12 cellular contexts compared by ENCODE assay signal in genomic region chr3:108301695-108302404, GRCh38. TPM values are rescaled to one million over a fixed set of nuclear protein-coding genes. Genes with fewer than 3 reads are reported as not detected.
DNase-seq lines count a peak whose midpoint lies in the region; ATAC-seq and TF ChIP-seq lines count a peak whose summit lies in the region.
"Had no signal": no experiment of that assay in that cellular context is flagged by ENCODE, and none has a peak within 500 bp of the region (broad histone marks: within the 10 kb centered on the region; RNA-seq: fewer than 3 reads in every experiment).

No MANE protein-coding gene starts in this region.

- intact Hi-C loops in natural killer cell (cut with micrococcal nuclease) = no loop called here
- intact Hi-C loops in activated T-helper 1 cell treated with anti-CD3 and anti-CD28 coated beads, Interleukin-12 subunit alpha, Interleukin-12 subunit beta, Interleukin-2, Interleukin-4 antibody, amounts not matched to agents 30 ng/mL and 10 ng/mL and 1 ng/mL, durations not matched to agents 14 hours and 24 hours and 36 hours (cut with micrococcal nuclease) = loop anchor here (1.0 to 2.0 kb wide), 3 partner anchors 9 to 27 kb away; no protein-coding TSS in a partner anchor

- peaks cover 4 to 15% of the 10 kb centered on the region in 2 donors for H3K4me1 Mint-ChIP-seq in natural killer cell treated with Interleukin-12 subunit alpha and Interleukin-12 subunit beta and Interleukin-15 and Interleukin-18, amount 100 ng/mL, for 72 hours (ENCODE audit: low read depth in 2 of 2)
- no peaks in the 10 kb centered on the region for H3K4me1 Mint-ChIP-seq in natural killer cell
- H3K4me1 Mint-ChIP-seq in activated T-helper 1 cell treated with anti-CD3 and anti-CD28 coated beads, Interleukin-12 subunit alpha, Interleukin-12 subunit beta, Interleukin-2, Interleukin-4 antibody, amounts not matched to agents 30 ng/mL and 10 ng/mL and 1 ng/mL, durations not matched to agents 14 hours and 24 hours and 36 hours (ENCODE audit: low read depth) = peaks cover 60% of the 10 kb centered on the region
- peaks cover 54% of the 10 kb centered on the region for H3K4me1 Mint-ChIP-seq in stimulated activated naive CD8-positive, alpha-beta T cell treated with anti-CD3 and anti-CD28 coated beads, Interleukin-15, Interleukin-2, amounts not matched to agents 100 ng/mL and 50 ng/mL, for 24 hours (ENCODE audit: low read depth)

- TF ChIP-seq CTCF in natural killer cell (IDR thresholded peaks at IDR 0.05) = no peak

- ATAC-seq in natural killer cell treated with Interleukin-12 subunit alpha and Interleukin-12 subunit beta and Interleukin-15 and Interleukin-18, amount 100 ng/mL, for 72 hours = peak in 1 of 2 donors; percentile 64
- ATAC-seq in natural killer cell = no peak
- ATAC-seq in HG03280 (IDR thresholded peaks at IDR 0.05; ENCODE audit: unreplicated experiment) = peak; percentile 56
- ATAC-seq in HG03175 (IDR thresholded peaks at IDR 0.05; ENCODE audit: unreplicated experiment) = no peak

- peak overlapping the region; percentile 48 for H3K4me3 Mint-ChIP-seq in natural killer cell treated with Interleukin-12 subunit alpha and Interleukin-12 subunit beta and Interleukin-15 and Interleukin-18, amount 100 ng/mL, for 72 hours
- H3K4me3 Mint-ChIP-seq in natural killer cell = no peak overlapping the region
- peak overlapping the region; percentile 67 for H3K4me3 Mint-ChIP-seq in activated T-helper 1 cell treated with anti-CD3 and anti-CD28 coated beads, Interleukin-12 subunit alpha, Interleukin-12 subunit beta, Interleukin-2, Interleukin-4 antibody, amounts not matched to agents 30 ng/mL and 10 ng/mL and 1 ng/mL, durations not matched to agents 14 hours and 24 hours and 36 hours
- peak overlapping the region; percentile 59 for H3K4me3 Mint-ChIP-seq in stimulated activated naive CD8-positive, alpha-beta T cell treated with anti-CD3 and anti-CD28 coated beads, Interleukin-15, Interleukin-2, amounts not matched to agents 100 ng/mL and 50 ng/mL, for 24 hours

- no peaks in the 10 kb centered on the region for H3K9me3 Mint-ChIP-seq in natural killer cell treated with Interleukin-12 subunit alpha and Interleukin-12 subunit beta and Interleukin-15 and Interleukin-18, amount 100 ng/mL, for 72 hours
- H3K9me3 Mint-ChIP-seq in natural killer cell = no peaks in the 10 kb centered on the region
- no peaks in the 10 kb centered on the region for H3K9me3 Mint-ChIP-seq in activated T-helper 1 cell treated with anti-CD3 and anti-CD28 coated beads, Interleukin-12 subunit alpha, Interleukin-12 subunit beta, Interleukin-2, Interleukin-4 antibody, amounts not matched to agents 30 ng/mL and 10 ng/mL and 1 ng/mL, durations not matched to agents 14 hours and 24 hours and 36 hours
- H3K9me3 Mint-ChIP-seq in stimulated activated naive CD8-positive, alpha-beta T cell treated with anti-CD3 and anti-CD28 coated beads, Interleukin-15, Interleukin-2, amounts not matched to agents 100 ng/mL and 50 ng/mL, for 24 hours = no peaks in the 10 kb centered on the region

- H3K36me3 Mint-ChIP-seq in natural killer cell treated with Interleukin-12 subunit alpha and Interleukin-12 subunit beta and Interleukin-15 and Interleukin-18, amount 100 ng/mL, for 72 hours = no peaks in the 10 kb centered on the region
- no peaks in the 10 kb centered on the region for H3K36me3 Mint-ChIP-seq in natural killer cell
- peaks cover 3% of the 10 kb centered on the region for H3K36me3 Mint-ChIP-seq in activated T-helper 1 cell treated with anti-CD3 and anti-CD28 coated beads, Interleukin-12 subunit alpha, Interleukin-12 subunit beta, Interleukin-2, Interleukin-4 antibody, amounts not matched to agents 30 ng/mL and 10 ng/mL and 1 ng/mL, durations not matched to agents 14 hours and 24 hours and 36 hours (ENCODE audit: low read depth)
- H3K36me3 Mint-ChIP-seq in stimulated activated naive CD8-positive, alpha-beta T cell treated with anti-CD3 and anti-CD28 coated beads, Interleukin-15, Interleukin-2, amounts not matched to agents 100 ng/mL and 50 ng/mL, for 24 hours (ENCODE audit: low read depth) = no peaks in the 10 kb centered on the region

- H3K27me3 Mint-ChIP-seq in natural killer cell treated with Interleukin-12 subunit alpha and Interleukin-12 subunit beta and Interleukin-15 and Interleukin-18, amount 100 ng/mL, for 72 hours = peaks cover 13 to 22% of the 10 kb centered on the region in 2 donors
- peaks cover 7 to 13% of the 10 kb centered on the region in 2 donors for H3K27me3 Mint-ChIP-seq in natural killer cell (ENCODE audit: low read depth in 2 of 2)
- no peaks in the 10 kb centered on the region for H3K27me3 Mint-ChIP-seq in activated T-helper 1 cell treated with anti-CD3 and anti-CD28 coated beads, Interleukin-12 subunit alpha, Interleukin-12 subunit beta, Interleukin-2, Interleukin-4 antibody, amounts not matched to agents 30 ng/mL and 10 ng/mL and 1 ng/mL, durations not matched to agents 14 hours and 24 hours and 36 hours (ENCODE audit: insufficient read depth)
- no peaks in the 10 kb centered on the region for H3K27me3 Mint-ChIP-seq in stimulated activated naive CD8-positive, alpha-beta T cell treated with anti-CD3 and anti-CD28 coated beads, Interleukin-15, Interleukin-2, amounts not matched to agents 100 ng/mL and 50 ng/mL, for 24 hours

- peak overlapping the region in 1 of 2 donors; percentile 47 for H3K27ac Mint-ChIP-seq in natural killer cell treated with Interleukin-12 subunit alpha and Interleukin-12 subunit beta and Interleukin-15 and Interleukin-18, amount 100 ng/mL, for 72 hours
- H3K27ac Mint-ChIP-seq in natural killer cell = no peak overlapping the region
- peak overlapping the region; percentile 85 for H3K27ac Mint-ChIP-seq in activated T-helper 1 cell treated with anti-CD3 and anti-CD28 coated beads, Interleukin-12 subunit alpha, Interleukin-12 subunit beta, Interleukin-2, Interleukin-4 antibody, amounts not matched to agents 30 ng/mL and 10 ng/mL and 1 ng/mL, durations not matched to agents 14 hours and 24 hours and 36 hours
- H3K27ac Mint-ChIP-seq in stimulated activated naive CD8-positive, alpha-beta T cell treated with anti-CD3 and anti-CD28 coated beads, Interleukin-15, Interleukin-2, amounts not matched to agents 100 ng/mL and 50 ng/mL, for 24 hours = peak overlapping the region; percentile 81

- DNase-seq in natural killer cell treated with Interleukin-12 subunit alpha and Interleukin-12 subunit beta and Interleukin-15 and Interleukin-18, amount 100 ng/mL, for 72 hours (ENCODE audit: low spot score) = no peak
- DNase-seq in natural killer cell (no peak), UCSD-AML1 (lab: John Stamatoyannopoulos, UW; ENCODE audit: unreplicated experiment) (no peak)
- DNase-seq in activated T-helper 1 cell treated with anti-CD3 and anti-CD28 coated beads, Interleukin-12 subunit alpha, Interleukin-12 subunit beta, Interleukin-2, Interleukin-4 antibody, amounts not matched to agents 30 ng/mL and 10 ng/mL and 1 ng/mL, durations not matched to agents 14 hours and 24 hours and 36 hours (ENCODE audit: low spot score) = no peak
- DNase-seq in stimulated activated CD8-positive, alpha-beta memory T cell treated with anti-CD3 and anti-CD28 coated beads, Interleukin-4, amount 100 ng/mL, for 48 hours = no peak
- DNase-seq: BE2C, left ventricle myocardium inferior had no signal

RNA-seq across cellular contexts. Expression of gene HHLA2, which starts 5.5 kb away (rescaled TPM):
- total RNA-seq in natural killer cell treated with Interleukin-12 subunit alpha and Interleukin-12 subunit beta and Interleukin-15 and Interleukin-18, amount 100 ng/mL, for 72 hours = under 1 TPM in 1 of 2 donors, not detected in 1; 0.81 TPM
- under 1 TPM in 1 of 3 donors, not detected in 2; 0.09 TPM for total RNA-seq in natural killer cell
- 1.2 and 1.3 TPM in 2 replicates for total RNA-seq in activated T-helper 1 cell treated with anti-CD3 and anti-CD28 coated beads, Interleukin-12 subunit alpha, Interleukin-12 subunit beta, Interleukin-2, Interleukin-4 antibody, amounts not matched to agents 30 ng/mL and 10 ng/mL and 1 ng/mL, durations not matched to agents 14 hours and 24 hours and 36 hours
- total RNA-seq: left ventricle myocardium inferior, OCI-LY7, temporal lobe had no signal

Comparison
In these comparisons a context has a peak if more than half of its experiments do, and no peak if none do; other contexts are left out.
1. H3K27ac Mint-ChIP-seq: peak in activated T-helper 1 cell treated with anti-CD3 and anti-CD28 coated beads, Interleukin-12 subunit alpha, Interleukin-12 subunit beta, Interleukin-2, Interleukin-4 antibody, amounts not matched to agents 30 ng/mL and 10 ng/mL and 1 ng/mL, durations not matched to agents 14 hours and 24 hours and 36 hours (single experiment) and stimulated activated naive CD8-positive, alpha-beta T cell treated with anti-CD3 and anti-CD28 coated beads, Interleukin-15, Interleukin-2, amounts not matched to agents 100 ng/mL and 50 ng/mL, for 24 hours (single experiment); none in natural killer cell (0 of 2).